ENCODE assay signal across 1 cellular context in the genomic region with DNA sequence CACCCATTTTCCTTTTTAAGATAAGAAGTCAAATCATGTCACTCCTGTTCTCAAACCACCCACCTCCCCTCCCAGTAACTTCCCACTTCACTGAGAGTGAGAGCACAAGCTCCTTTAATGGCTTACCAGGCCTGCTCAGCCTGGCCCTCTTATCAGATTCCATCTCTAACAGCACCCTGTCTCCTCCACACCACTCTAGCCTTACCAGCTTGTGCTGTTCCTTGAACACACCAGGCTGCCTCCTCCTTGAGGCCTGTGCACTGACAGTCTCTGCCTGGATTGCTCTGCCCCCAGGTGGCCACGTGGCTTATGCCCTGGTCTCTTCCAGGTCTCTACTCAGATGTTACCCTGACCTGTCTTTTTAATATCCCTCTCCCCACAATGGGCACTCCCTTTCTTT.
TF ChIP-seq lines count a peak whose summit lies in the region.

No MANE protein-coding gene starts in this region.

TF ChIP-seq in K562, 482 proteins besides CTCF, POLR2A, EP300 and RAD21 (continued from another document and continues in another):
- no peak for TF ChIP-seq CHAMP1 (IDR thresholded peaks at IDR 0.05)
- no peak for TF ChIP-seq ERF (CRISPR knock-in tag; IDR thresholded peaks at IDR 0.05)
- TF ChIP-seq KAT8 (IDR thresholded peaks at IDR 0.05; ENCODE audit: low read depth): no peak
- TF ChIP-seq, protein P1, sequence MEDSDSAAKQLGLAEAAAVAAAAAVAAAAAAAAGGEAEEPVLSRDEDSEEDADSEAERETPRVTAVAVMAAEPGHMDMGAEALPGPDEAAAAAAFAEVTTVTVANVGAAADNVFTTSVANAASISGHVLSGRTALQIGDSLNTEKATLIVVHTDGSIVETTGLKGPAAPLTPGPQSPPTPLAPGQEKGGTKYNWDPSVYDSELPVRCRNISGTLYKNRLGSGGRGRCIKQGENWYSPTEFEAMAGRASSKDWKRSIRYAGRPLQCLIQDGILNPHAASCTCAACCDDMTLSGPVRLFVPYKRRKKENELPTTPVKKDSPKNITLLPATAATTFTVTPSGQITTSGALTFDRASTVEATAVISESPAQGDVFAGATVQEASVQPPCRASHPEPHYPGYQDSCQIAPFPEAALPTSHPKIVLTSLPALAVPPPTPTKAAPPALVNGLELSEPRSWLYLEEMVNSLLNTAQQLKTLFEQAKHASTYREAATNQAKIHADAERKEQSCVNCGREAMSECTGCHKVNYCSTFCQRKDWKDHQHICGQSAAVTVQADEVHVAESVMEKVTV (CRISPR knock-in tag; IDR thresholded peaks at IDR 0.05): peak; percentile 46; the same call in 1 of the 2 replicates
- no peak for TF ChIP-seq ZNF217 (CRISPR knock-in tag; IDR thresholded peaks at IDR 0.05)
- TF ChIP-seq, protein P2, sequence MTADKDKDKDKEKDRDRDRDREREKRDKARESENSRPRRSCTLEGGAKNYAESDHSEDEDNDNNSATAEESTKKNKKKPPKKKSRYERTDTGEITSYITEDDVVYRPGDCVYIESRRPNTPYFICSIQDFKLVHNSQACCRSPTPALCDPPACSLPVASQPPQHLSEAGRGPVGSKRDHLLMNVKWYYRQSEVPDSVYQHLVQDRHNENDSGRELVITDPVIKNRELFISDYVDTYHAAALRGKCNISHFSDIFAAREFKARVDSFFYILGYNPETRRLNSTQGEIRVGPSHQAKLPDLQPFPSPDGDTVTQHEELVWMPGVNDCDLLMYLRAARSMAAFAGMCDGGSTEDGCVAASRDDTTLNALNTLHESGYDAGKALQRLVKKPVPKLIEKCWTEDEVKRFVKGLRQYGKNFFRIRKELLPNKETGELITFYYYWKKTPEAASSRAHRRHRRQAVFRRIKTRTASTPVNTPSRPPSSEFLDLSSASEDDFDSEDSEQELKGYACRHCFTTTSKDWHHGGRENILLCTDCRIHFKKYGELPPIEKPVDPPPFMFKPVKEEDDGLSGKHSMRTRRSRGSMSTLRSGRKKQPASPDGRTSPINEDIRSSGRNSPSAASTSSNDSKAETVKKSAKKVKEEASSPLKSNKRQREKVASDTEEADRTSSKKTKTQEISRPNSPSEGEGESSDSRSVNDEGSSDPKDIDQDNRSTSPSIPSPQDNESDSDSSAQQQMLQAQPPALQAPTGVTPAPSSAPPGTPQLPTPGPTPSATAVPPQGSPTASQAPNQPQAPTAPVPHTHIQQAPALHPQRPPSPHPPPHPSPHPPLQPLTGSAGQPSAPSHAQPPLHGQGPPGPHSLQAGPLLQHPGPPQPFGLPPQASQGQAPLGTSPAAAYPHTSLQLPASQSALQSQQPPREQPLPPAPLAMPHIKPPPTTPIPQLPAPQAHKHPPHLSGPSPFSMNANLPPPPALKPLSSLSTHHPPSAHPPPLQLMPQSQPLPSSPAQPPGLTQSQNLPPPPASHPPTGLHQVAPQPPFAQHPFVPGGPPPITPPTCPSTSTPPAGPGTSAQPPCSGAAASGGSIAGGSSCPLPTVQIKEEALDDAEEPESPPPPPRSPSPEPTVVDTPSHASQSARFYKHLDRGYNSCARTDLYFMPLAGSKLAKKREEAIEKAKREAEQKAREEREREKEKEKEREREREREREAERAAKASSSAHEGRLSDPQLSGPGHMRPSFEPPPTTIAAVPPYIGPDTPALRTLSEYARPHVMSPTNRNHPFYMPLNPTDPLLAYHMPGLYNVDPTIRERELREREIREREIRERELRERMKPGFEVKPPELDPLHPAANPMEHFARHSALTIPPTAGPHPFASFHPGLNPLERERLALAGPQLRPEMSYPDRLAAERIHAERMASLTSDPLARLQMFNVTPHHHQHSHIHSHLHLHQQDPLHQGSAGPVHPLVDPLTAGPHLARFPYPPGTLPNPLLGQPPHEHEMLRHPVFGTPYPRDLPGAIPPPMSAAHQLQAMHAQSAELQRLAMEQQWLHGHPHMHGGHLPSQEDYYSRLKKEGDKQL (CRISPR knock-in tag; IDR thresholded peaks at IDR 0.05; ENCODE audit: borderline replicate concordance): no peak
- no peak for TF ChIP-seq PHF20 (IDR thresholded peaks at IDR 0.05; ENCODE audit: partially characterized antibody)
- TF ChIP-seq ARID1B (IDR thresholded peaks at IDR 0.05): no peak
- peak; percentile 71 for TF ChIP-seq HMBOX1 (IDR thresholded peaks at IDR 0.05)
- TF ChIP-seq ZEB2 (IDR thresholded peaks at IDR 0.05): no peak
- TF ChIP-seq ZFP36 (IDR thresholded peaks at IDR 0.05; ENCODE audit: low read depth, low read length, partially characterized antibody): peak; percentile 78
- no peak for TF ChIP-seq ZBTB33 (CRISPR knock-in tag; IDR thresholded peaks at IDR 0.05)
- no peak for TF ChIP-seq SRSF1 (IDR thresholded peaks at IDR 0.05; ENCODE audit: low read depth, low read length)
- no peak for TF ChIP-seq ZNF408 (CRISPR knock-in tag; IDR thresholded peaks at IDR 0.05; ENCODE audit: low read depth)
- TF ChIP-seq, protein P3, sequence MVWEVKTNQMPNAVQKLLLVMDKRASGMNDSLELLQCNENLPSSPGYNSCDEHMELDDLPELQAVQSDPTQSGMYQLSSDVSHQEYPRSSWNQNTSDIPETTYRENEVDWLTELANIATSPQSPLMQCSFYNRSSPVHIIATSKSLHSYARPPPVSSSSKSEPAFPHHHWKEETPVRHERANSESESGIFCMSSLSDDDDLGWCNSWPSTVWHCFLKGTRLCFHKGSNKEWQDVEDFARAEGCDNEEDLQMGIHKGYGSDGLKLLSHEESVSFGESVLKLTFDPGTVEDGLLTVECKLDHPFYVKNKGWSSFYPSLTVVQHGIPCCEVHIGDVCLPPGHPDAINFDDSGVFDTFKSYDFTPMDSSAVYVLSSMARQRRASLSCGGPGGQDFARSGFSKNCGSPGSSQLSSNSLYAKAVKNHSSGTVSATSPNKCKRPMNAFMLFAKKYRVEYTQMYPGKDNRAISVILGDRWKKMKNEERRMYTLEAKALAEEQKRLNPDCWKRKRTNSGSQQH (CRISPR knock-in tag; IDR thresholded peaks at IDR 0.05): no peak
- no peak for TF ChIP-seq CREB1 (IDR thresholded peaks at IDR 0.05)
- no peak for TF ChIP-seq CREB1 (CRISPR knock-in tag; IDR thresholded peaks at IDR 0.05)
- no peak for TF ChIP-seq ZNF311 (CRISPR knock-in tag; IDR thresholded peaks at IDR 0.05)
- TF ChIP-seq KHSRP (IDR thresholded peaks at IDR 0.05): no peak
- TF ChIP-seq MYNN (IDR thresholded peaks at IDR 0.05): no peak
- no peak for TF ChIP-seq MYNN (CRISPR knock-in tag; IDR thresholded peaks at IDR 0.05)
- TF ChIP-seq ASH1L (IDR thresholded peaks at IDR 0.05; ENCODE audit: borderline replicate concordance, low read depth, partially characterized antibody): no peak
- TF ChIP-seq KLF6 (CRISPR knock-in tag; IDR thresholded peaks at IDR 0.05; ENCODE audit: borderline replicate concordance): no peak
- no peak for TF ChIP-seq CTCFL (IDR thresholded peaks at IDR 0.05; ENCODE audit: borderline replicate concordance, insufficient read depth, low read depth, low read length, poor library complexity, severe bottlenecking)
- no peak for TF ChIP-seq ZNF57 (CRISPR knock-in tag; IDR thresholded peaks at IDR 0.05)
- TF ChIP-seq TCF3 (CRISPR knock-in tag; IDR thresholded peaks at IDR 0.05): no peak
- TF ChIP-seq STAG1 (CRISPR knock-in tag; IDR thresholded peaks at IDR 0.05; ENCODE audit: borderline replicate concordance): no peak
- TF ChIP-seq ZNF143 (CRISPR knock-in tag; IDR thresholded peaks at IDR 0.05): no peak
- no peak for TF ChIP-seq LEF1 (IDR thresholded peaks at IDR 0.05)
- no peak for TF ChIP-seq IRF9 (tag; IDR thresholded peaks at IDR 0.05)
- no peak for TF ChIP-seq TARDBP (IDR thresholded peaks at IDR 0.05)
- TF ChIP-seq ZNF134 (CRISPR knock-in tag; conservative IDR thresholded peaks at IDR 0.05): no peak
- TF ChIP-seq ZNF212 (CRISPR knock-in tag; IDR thresholded peaks at IDR 0.05): no peak
- TF ChIP-seq NUFIP1 (IDR thresholded peaks at IDR 0.05; ENCODE audit: partially characterized antibody): no peak
- TF ChIP-seq USF2 (CRISPR knock-in tag; IDR thresholded peaks at IDR 0.05): peak; percentile 42; the same call in 1 of the 2 replicates
- TF ChIP-seq EZH2 (IDR thresholded peaks at IDR 0.05; ENCODE audit: borderline replicate concordance, low read depth, low read length): no peak
- TF ChIP-seq SUPT5H (IDR thresholded peaks at IDR 0.05): no peak
- TF ChIP-seq SNAPC5 (CRISPR knock-in tag; IDR thresholded peaks at IDR 0.05): no peak
- TF ChIP-seq CTBP1 (IDR thresholded peaks at IDR 0.05; ENCODE audit: borderline replicate concordance): peak; percentile 45; the same call in 1 of the 2 replicates
- TF ChIP-seq TBL1XR1 (IDR thresholded peaks at IDR 0.05; ENCODE audit: low read length in 2 of 2): no peak
- TF ChIP-seq EP400 (IDR thresholded peaks at IDR 0.05): 0 out of 2 replicates have a peak, but pooled peaks have one; percentile 20
- TF ChIP-seq SMARCA4 (IDR thresholded peaks at IDR 0.05): peak; percentile 21; the same call in 1 of the 2 replicates
- no peak for TF ChIP-seq PPARD (CRISPR knock-in tag; IDR thresholded peaks at IDR 0.05)
- no peak for TF ChIP-seq HNRNPLL (IDR thresholded peaks at IDR 0.05; ENCODE audit: low read depth, low read length, poor library complexity, severe bottlenecking)
- no peak for TF ChIP-seq ZFX (CRISPR knock-in tag; IDR thresholded peaks at IDR 0.05)
- no peak for TF ChIP-seq MTA3 (IDR thresholded peaks at IDR 0.05; ENCODE audit: borderline replicate concordance)
- no peak for TF ChIP-seq MTA2 (IDR thresholded peaks at IDR 0.05; ENCODE audit: low read depth)
- no peak for TF ChIP-seq ZNF263 (CRISPR knock-in tag; IDR thresholded peaks at IDR 0.05; ENCODE audit: borderline replicate concordance)
- no peak for TF ChIP-seq RUNX1 (IDR thresholded peaks at IDR 0.05; ENCODE audit: low read depth)
- TF ChIP-seq CBFA2T2 (conservative IDR thresholded peaks at IDR 0.05): no peak
